ENCODE assay signal across 22 cellular contexts in genomic region chr12:132156145-132156709, GRCh38.
"Had no signal": no experiment of that assay in that cellular context is flagged by ENCODE, and none has a peak within 500 bp of the region (broad histone marks: within the 10 kb centered on the region; RNA-seq: fewer than 3 reads in every experiment).

No MANE protein-coding gene starts in this region.

- H3K4me3 ChIP-seq: dorsolateral prefrontal cortex, esophagus muscularis mucosa, gastrocnemius medialis, heart right ventricle, ovary, right atrium auricular region, suprapubic skin, thyroid gland, upper lobe of right lung, vagina had no signal

- ATAC-seq: gastrocnemius medialis; heart right ventricle; naive thymus-derived CD4-positive, alpha-beta T cell; stimulated activated naive CD8-positive, alpha-beta T cell treated with anti-CD3 and anti-CD28 coated beads, Interleukin-15, Interleukin-2, amounts not matched to agents 100 U/mL and 50 U/mL, for 24 hours; upper lobe of right lung had no signal

- H3K9me3 Mint-ChIP-seq: naive thymus-derived CD4-positive, alpha-beta T cell; neural crest cell had no signal

- H3K4me3 Mint-ChIP-seq: naive thymus-derived CD4-positive, alpha-beta T cell; neural crest cell had no signal

- H3K4me1 Mint-ChIP-seq: neural crest cell had no signal

- H3K27ac ChIP-seq: dorsolateral prefrontal cortex, esophagus muscularis mucosa, gastrocnemius medialis, heart right ventricle, ovary, right atrium auricular region, suprapubic skin, thyroid gland, upper lobe of right lung, vagina had no signal

- H3K36me3 Mint-ChIP-seq: naive thymus-derived CD4-positive, alpha-beta T cell had no signal

- H3K27me3 ChIP-seq: dorsolateral prefrontal cortex, ovary, right atrium auricular region, suprapubic skin, thyroid gland, upper lobe of right lung, vagina had no signal

- H3K9me3 ChIP-seq: esophagus muscularis mucosa, gastrocnemius medialis, heart right ventricle, ovary, right atrium auricular region, suprapubic skin, thyroid gland, upper lobe of right lung, vagina had no signal

- FAIRE-seq: endometrium, islet of Langerhans, small intestine had no signal

- DNase-seq: cortex of kidney; dorsolateral prefrontal cortex; effector CD8-positive, alpha-beta T cell; gastrocnemius medialis; heart right ventricle; hypothalamus; kidney glomerular epithelial cell; nucleus accumbens; ovary; small intestine; stimulated activated CD4-positive, alpha-beta T cell treated with anti-CD3 and anti-CD28 coated beads, Interleukin-2, amount 100 ng/mL, for 48 hours; stimulated activated naive CD8-positive, alpha-beta T cell treated with anti-CD3 and anti-CD28 coated beads, Interleukin-15, Interleukin-2, amounts not matched to agents 100 U/mL and 50 U/mL, for 24 hours; thyroid gland; upper lobe of right lung had no signal

- H3K27ac Mint-ChIP-seq: naive thymus-derived CD4-positive, alpha-beta T cell had no signal

- H3K36me3 ChIP-seq: ovary, thyroid gland had no signal

- H3K27me3 Mint-ChIP-seq: naive thymus-derived CD4-positive, alpha-beta T cell had no signal
